1 cellular context compared by ENCODE assay signal in genomic region chr3:111484666-111485065, GRCh38.
TF ChIP-seq lines count a peak whose summit lies in the region.

No MANE protein-coding gene starts in this region.

TF ChIP-seq in K562, 482 proteins besides CTCF, POLR2A, EP300 and RAD21 (continued from another document):
- TF ChIP-seq PATZ1 (CRISPR knock-in tag; IDR thresholded peaks at IDR 0.05; ENCODE audit: borderline replicate concordance) (no peak), HLTF (IDR thresholded peaks at IDR 0.05) (no peak), GMEB1 (CRISPR knock-in tag; IDR thresholded peaks at IDR 0.05) (no peak), KLF16 (IDR thresholded peaks at IDR 0.05) (peak; percentile 66; the same call in 1 of the 2 replicates), MEF2A (IDR thresholded peaks at IDR 0.05; ENCODE audit: control insufficient read depth, low read depth, low read length) (no peak)
